ENCODE assay signal across 25 cellular contexts in genomic region chr6:90645634-90646033, GRCh38. TPM values are rescaled to one million over a fixed set of nuclear protein-coding genes. Genes with fewer than 3 reads are reported as not detected.
DNase-seq lines count a peak whose midpoint lies in the region; ATAC-seq and TF ChIP-seq lines count a peak whose summit lies in the region.
"Had no signal": no experiment of that assay in that cellular context is flagged by ENCODE, and none has a peak within 500 bp of the region (broad histone marks: within the 10 kb centered on the region; RNA-seq: fewer than 3 reads in every experiment).

No MANE protein-coding gene starts in this region.

- DNase-seq in PC-9 (peak in 1 of 2 experiments; percentile 58), foreskin keratinocyte (peak; percentile 29 to 54), renal cortical epithelial cell (ENCODE audit: low read depth) (peak; percentile 1), NCI-H2029 (lab: John Stamatoyannopoulos, UW) (no peak), SKM-1 (lab: John Stamatoyannopoulos, UW; ENCODE audit: unreplicated experiment) (no peak), NCI-H1930 (lab: John Stamatoyannopoulos, UW) (no peak)
- DNase-seq: CD8-positive, alpha-beta T cell; DMS 273 treated with DMSO at 0.1 percent for 48 hours; GM23248; H9; HFFc6; IMR-90; KG1; NCI-H1048; NCI-H1417; NCI-H1694 treated with DMSO at 0.1 percent for 48 hours; NCI-H2171 treated with DMSO at 0.1 percent for 48 hours; NCI-H345; NCI-H524; NCI-H82; NK-92 treated with Interleukin-12 subunit alpha and Interleukin-12 subunit beta, amount 100 ng/mL, for 24 hours; SHP77 treated with DMSO at 0.1 percent for 48 hours had no signal

- H3K4me3 ChIP-seq in HEK293 (ENCODE audit: low read depth, low read length) = no peak overlapping the region
- no peak overlapping the region for H3K4me3 ChIP-seq in PC-9
- H3K4me3 ChIP-seq: GM23248 had no signal

- CTCF ChIA-PET in HEK293 (lab: Yijun Ruan, JAX) = interaction anchor here (1.5 kb wide), 1 partner anchor 14 kb away, joined by 4 read pairs; no protein-coding TSS in a partner anchor
- CTCF ChIA-PET in PC-9 (lab: Charles Lee) = no interaction called here

- POLR2A ChIA-PET in HEK293 (lab: Yijun Ruan, JAX) = no interaction called here
- POLR2A ChIA-PET in PC-9 (lab: Charles Lee; ENCODE audit: unreplicated experiment) = no interaction called here

- peak overlapping the region; percentile 52; the same call in 1 of the 2 replicates for H2AFZ ChIP-seq in PC-9
- H2AFZ ChIP-seq: GM23248 had no signal

- no peaks in the 10 kb centered on the region for H4K20me1 ChIP-seq in PC-9 (ENCODE audit: insufficient read depth)

- H3K4me2 ChIP-seq in PC-9 = peak overlapping the region; percentile 50

- no peaks in the 10 kb centered on the region for H3K79me2 ChIP-seq in PC-9 (ENCODE audit: low read depth)

- no peaks in the 10 kb centered on the region for H3K9me2 ChIP-seq in PC-9 (ENCODE audit: insufficient read depth)

- TF ChIP-seq CTCF in HEK293 (tag by site-specific recombination; IDR thresholded peaks at IDR 0.05) (no peak), PC-9 (conservative IDR thresholded peaks at IDR 0.05) (no peak), foreskin keratinocyte (conservative IDR thresholded peaks at IDR 0.05) (no peak)

- no peaks in the 10 kb centered on the region for H3F3A ChIP-seq in PC-9 (ENCODE audit: insufficient read depth, low read depth)

- peak; percentile 52 for ATAC-seq in foreskin keratinocyte
- ATAC-seq: CD8-positive, alpha-beta T cell had no signal

- H3K27me3 ChIP-seq in PC-9 (ENCODE audit: insufficient read depth, low read depth) = no peaks in the 10 kb centered on the region
- H3K27me3 ChIP-seq in foreskin keratinocyte = no peaks in the 10 kb centered on the region

- H3K9me3 ChIP-seq in HEK293 (ENCODE audit: control insufficient read depth, insufficient read depth, low read depth, low read length) = no peaks in the 10 kb centered on the region
- no peaks in the 10 kb centered on the region for H3K9me3 ChIP-seq in PC-9 (ENCODE audit: insufficient read depth, low read depth)

- H3K4me1 ChIP-seq in HEK293 (ENCODE audit: control insufficient read depth, insufficient read depth, low read length) (peaks cover 13% of the 10 kb centered on the region), PC-9 (replicated peaks; ENCODE audit: insufficient read depth) (peaks cover 7% of the 10 kb centered on the region; the same call in 1 of the 2 replicates), foreskin keratinocyte (peaks cover 9% of the 10 kb centered on the region)

- BruUV-seq in PC-9 (replicated peaks; lab: Mats Ljungman, UMichigan) = no TSS peak

- no peaks in the 10 kb centered on the region for H3K36me3 ChIP-seq in HEK293 (ENCODE audit: control insufficient read depth in 2 of 2, insufficient read depth in 1 of 2, low read length in 2 of 2)
- H3K36me3 ChIP-seq in PC-9 (ENCODE audit: low read depth) = no peaks in the 10 kb centered on the region

- intact Hi-C loops in PC-9 (cut with micrococcal nuclease; ENCODE audit: unreplicated experiment) = no loop called here

- H3K27ac ChIP-seq in HEK293 (ENCODE audit: extremely low read depth, low read depth, low read length) (no peak overlapping the region), PC-9 (no peak overlapping the region), foreskin keratinocyte (no peak overlapping the region)
- H3K27ac ChIP-seq: C4-2B, GM23248, RWPE1 had no signal

TF ChIP-seq in HEK293, 187 proteins besides CTCF, POLR2A, EP300 and RAD21 (continues in another document):
- no peak for TF ChIP-seq ZNF140 (tag by site-specific recombination; IDR thresholded peaks at IDR 0.05)
- TF ChIP-seq ZNF514 (tag by site-specific recombination; IDR thresholded peaks at IDR 0.05) = no peak
- TF ChIP-seq ZNF701 (tag by site-specific recombination; IDR thresholded peaks at IDR 0.05) = no peak
- TF ChIP-seq GFI1B (tag by site-specific recombination; IDR thresholded peaks at IDR 0.05) = peak; percentile 95
- TF ChIP-seq ZNF202 (tag by site-specific recombination; IDR thresholded peaks at IDR 0.05; ENCODE audit: borderline replicate concordance) = no peak
- TF ChIP-seq ZNF426 (tag by site-specific recombination; IDR thresholded peaks at IDR 0.05) = no peak
- no peak for TF ChIP-seq ZNF596 (tag by site-specific recombination; IDR thresholded peaks at IDR 0.05)
- no peak for TF ChIP-seq ZNF146 (tag by site-specific recombination; IDR thresholded peaks at IDR 0.05)
- peak; percentile 39 for TF ChIP-seq ZNF629 (tag by site-specific recombination; IDR thresholded peaks at IDR 0.05)
- no peak for TF ChIP-seq SCRT2 (tag by site-specific recombination; IDR thresholded peaks at IDR 0.05)
- no peak for TF ChIP-seq ZNF549 (tag by site-specific recombination; IDR thresholded peaks at IDR 0.05)
- TF ChIP-seq ZNF664 (tag by site-specific recombination; IDR thresholded peaks at IDR 0.05) = no peak
- no peak for TF ChIP-seq ZNF398 (tag by site-specific recombination; IDR thresholded peaks at IDR 0.05)
- TF ChIP-seq ZNF621 (tag by site-specific recombination; IDR thresholded peaks at IDR 0.05) = no peak
- no peak for TF ChIP-seq ZBTB49 (tag by site-specific recombination; IDR thresholded peaks at IDR 0.05; ENCODE audit: low read depth)
- TF ChIP-seq ZNF350 (tag by site-specific recombination; IDR thresholded peaks at IDR 0.05) = no peak
- no peak for TF ChIP-seq KLF8 (tag by site-specific recombination; IDR thresholded peaks at IDR 0.05)
- no peak for TF ChIP-seq ZSCAN23 (tag by site-specific recombination; IDR thresholded peaks at IDR 0.05)
- TF ChIP-seq ZNF10 (tag by site-specific recombination; IDR thresholded peaks at IDR 0.05) = no peak
- no peak for TF ChIP-seq ZBTB44 (tag by site-specific recombination; IDR thresholded peaks at IDR 0.05)
- TF ChIP-seq RBAK (tag by site-specific recombination; IDR thresholded peaks at IDR 0.05) = no peak

RNA-seq across cellular contexts. Expression of gene MAP3K7, which starts 58.8 kb away (rescaled TPM):
- total RNA-seq in PC-9 (2021) = 28.3 and 31.9 TPM in 2 replicates
- 34.5 and 35.8 TPM in 2 replicates for total RNA-seq in foreskin keratinocyte
- polyA plus RNA-seq in foreskin keratinocyte = 14.6 and 15.2 TPM in 2 replicates
- total RNA-seq in renal cortical epithelial cell = 28.3 and 47.9 TPM in 2 replicates

Comparison
In these comparisons a context has a peak if more than half of its experiments do, and no peak if none do; other contexts are left out.
1. DNase-seq: peak in foreskin keratinocyte (2 of 2) and renal cortical epithelial cell (single experiment); none in NCI-H2029 (single experiment), SKM-1 (single experiment) and NCI-H1930 (0 of 2).